In the genomic region with DNA sequence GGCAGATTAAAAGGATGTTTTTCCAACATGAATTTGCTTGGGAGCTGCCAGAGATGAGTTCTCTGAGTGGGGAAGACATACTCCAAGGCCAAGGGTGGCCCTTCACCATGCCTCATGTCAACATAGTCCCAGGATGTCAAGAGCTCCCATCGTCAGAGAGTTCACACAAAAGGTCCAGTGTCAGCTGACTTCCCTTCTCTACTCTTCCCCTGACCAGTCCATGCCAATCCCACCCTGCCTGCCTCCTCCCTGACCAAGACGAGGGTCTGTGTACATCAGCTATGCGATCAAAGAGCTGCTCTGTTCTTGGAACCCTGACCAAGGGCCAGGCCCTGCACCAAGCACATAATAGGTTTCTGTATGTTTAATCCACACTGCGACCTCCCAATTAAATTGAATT, we compare ENCODE assay signal across 20 cellular contexts.
A peak's percentile ranks its signal among the peaks of the same experiment; 100 is the strongest.
DNase-seq lines count a peak whose midpoint lies in the region; ATAC-seq and TF ChIP-seq lines count a peak whose summit lies in the region.
"Had no signal": no experiment of that assay in that cellular context is flagged by ENCODE, and none has a peak within 500 bp of the region (broad histone marks: within the 10 kb centered on the region; RNA-seq: fewer than 3 reads in every experiment).

No MANE protein-coding gene starts in this region.

- BruUV-seq in MCF 10A (replicated peaks; lab: Mats Ljungman, UMichigan), result no TSS peak
- BruUV-seq in Caco-2 (replicated peaks; lab: Mats Ljungman, UMichigan), result no TSS peak

- H2BK120ac ChIP-seq in mesenchymal stem cell (ENCODE audit: low read depth, low read length), result no peak overlapping the region

- H2BK12ac ChIP-seq in mesenchymal stem cell (ENCODE audit: low read length in 2 of 2), result no peak overlapping the region

- H3K4me1 ChIP-seq in breast epithelium, result no peaks in the 10 kb centered on the region
- peaks cover 26% of the 10 kb centered on the region for H3K4me1 ChIP-seq in Caco-2
- peaks cover 13% of the 10 kb centered on the region for H3K4me1 ChIP-seq in mesenchymal stem cell (ENCODE audit: control insufficient read depth, insufficient read depth, low read depth, low read length)
- H3K4me1 ChIP-seq: BE2C had no signal

- no peak for TF ChIP-seq POLR2A in breast epithelium (IDR thresholded peaks at IDR 0.05)

- ATAC-seq in HG02885 (IDR thresholded peaks at IDR 0.05; ENCODE audit: poor library complexity, unreplicated experiment), result no peak
- ATAC-seq: HCT116 had no signal

- H3K27ac Mint-ChIP-seq in MCF 10A (ENCODE audit: low read depth, unreplicated experiment), result peak overlapping the region; percentile 20
- H3K27ac Mint-ChIP-seq in Caco-2 (ENCODE audit: unreplicated experiment), result peak overlapping the region; percentile 70
- H3K27ac Mint-ChIP-seq: CD4-positive, alpha-beta T cell had no signal

- H3K27ac ChIP-seq in breast epithelium (no peak overlapping the region), angular gyrus (ENCODE audit: low read depth, low read length) (peak overlapping the region; percentile 23), mesenchymal stem cell (ENCODE audit: low read length, poor library complexity, severe bottlenecking) (no peak overlapping the region)
- H3K27ac ChIP-seq: RWPE1 had no signal

- TF ChIP-seq CTCF in MCF 10A (IDR thresholded peaks at IDR 0.05; ENCODE audit: unreplicated experiment) (no peak), breast epithelium (IDR thresholded peaks at IDR 0.05) (no peak), Caco-2 (IDR thresholded peaks at IDR 0.05; ENCODE audit: insufficient read depth in 1 of 2, low read depth in 1 of 2, low read length in 1 of 2, severe bottlenecking in 1 of 2, unreplicated experiment in 1 of 2) (no peak)

- H3K27me3 Mint-ChIP-seq in MCF 10A (ENCODE audit: insufficient read depth, unreplicated experiment), result no peaks in the 10 kb centered on the region
- no peaks in the 10 kb centered on the region for H3K27me3 Mint-ChIP-seq in Caco-2 (ENCODE audit: insufficient read depth, unreplicated experiment)
- H3K27me3 Mint-ChIP-seq: CD4-positive, alpha-beta T cell had no signal

- H3K4me1 Mint-ChIP-seq in MCF 10A (ENCODE audit: insufficient read depth, unreplicated experiment) (peaks cover 18% of the 10 kb centered on the region), Caco-2 (ENCODE audit: low read depth, unreplicated experiment) (peaks cover 18% of the 10 kb centered on the region)

- H3K36me3 ChIP-seq in breast epithelium (no peaks in the 10 kb centered on the region), Caco-2 (ENCODE audit: control insufficient read depth, insufficient read depth, low read length) (no peaks in the 10 kb centered on the region), mesenchymal stem cell (ENCODE audit: control insufficient read depth in 1 of 2, insufficient read depth in 2 of 2, low read depth in 1 of 2, low read length in 2 of 2) (no peaks in the 10 kb centered on the region)
- H3K36me3 ChIP-seq: BE2C had no signal

- H4K91ac ChIP-seq in mesenchymal stem cell (ENCODE audit: low read length), result no peak overlapping the region

- no peak overlapping the region for H3K9ac ChIP-seq in mesenchymal stem cell (ENCODE audit: low read length)

- H2BK5ac ChIP-seq in mesenchymal stem cell (ENCODE audit: low read depth, low read length, poor library complexity, severe bottlenecking), result no peak overlapping the region

- H3K36me3 Mint-ChIP-seq in MCF 10A (ENCODE audit: insufficient read depth, unreplicated experiment), result no peaks in the 10 kb centered on the region
- no peaks in the 10 kb centered on the region for H3K36me3 Mint-ChIP-seq in Caco-2 (ENCODE audit: insufficient read depth, unreplicated experiment)

- H3K27me3 ChIP-seq in breast epithelium (no peaks in the 10 kb centered on the region), Caco-2 (replicated peaks; ENCODE audit: control insufficient read depth, insufficient read depth, low read length) (no peaks in the 10 kb centered on the region), mesenchymal stem cell (ENCODE audit: control insufficient read depth in 1 of 2, insufficient read depth in 1 of 2, low read length in 2 of 2) (no peaks in the 10 kb centered on the region)
- H3K27me3 ChIP-seq: BE2C had no signal

- no peak overlapping the region for H4K8ac ChIP-seq in mesenchymal stem cell (ENCODE audit: low read length)

- CTCF ChIA-PET in MCF 10A (lab: Yijun Ruan, JAX), result interaction anchor here (0.6 to 1.2 kb wide), 2 partner anchors 14 to 666 kb away, joined by 3 read pairs; no protein-coding TSS in a partner anchor
- CTCF ChIA-PET in Caco-2 (lab: Charles Lee), result no interaction called here

- H3K4me3 Mint-ChIP-seq in MCF 10A (ENCODE audit: unreplicated experiment) (no peak overlapping the region), Caco-2 (ENCODE audit: unreplicated experiment) (no peak overlapping the region)
- H3K4me3 Mint-ChIP-seq: CD4-positive, alpha-beta T cell had no signal

- WGBS in mesenchymal stem cell, result 78% methylated on average over 3 of the region's 4 CpGs

- no peak overlapping the region for H2BK15ac ChIP-seq in mesenchymal stem cell (ENCODE audit: low read depth, poor library complexity, severe bottlenecking)

- no peak overlapping the region for H3K18ac ChIP-seq in mesenchymal stem cell (ENCODE audit: low read depth in 1 of 2, low read length in 2 of 2)

- H3K4me3 ChIP-seq in breast epithelium (no peak overlapping the region), Caco-2 (ENCODE audit: low read depth, low read length) (no peak overlapping the region), mesenchymal stem cell (ENCODE audit: insufficient read depth in 1 of 2, low read depth in 1 of 2, low read length in 2 of 2) (no peak overlapping the region)

- H3K14ac ChIP-seq in mesenchymal stem cell (ENCODE audit: low read length in 2 of 2), result no peak overlapping the region

- POLR2A ChIA-PET in MCF 10A (lab: Yijun Ruan, JAX), result interaction anchor here (0.6 to 1.6 kb wide), 3 partner anchors 9 to 76 kb away, joined by 3 to 7 read pairs (median 3); no protein-coding TSS in a partner anchor
- POLR2A ChIA-PET in Caco-2 (lab: Charles Lee), result no interaction called here

- H3K23ac ChIP-seq in mesenchymal stem cell (ENCODE audit: low read length in 2 of 2), result no peak overlapping the region

- H3K9me3 ChIP-seq in breast epithelium, result no peaks in the 10 kb centered on the region
- peaks cover 4% of the 10 kb centered on the region; the same call in 1 of the 2 replicates for H3K9me3 ChIP-seq in Caco-2
- peaks cover 6% of the 10 kb centered on the region for H3K9me3 ChIP-seq in mesenchymal stem cell (ENCODE audit: control insufficient read depth, low read length)
- H3K9me3 ChIP-seq: BE2C had no signal

- no peak overlapping the region for H2AFZ ChIP-seq in mesenchymal stem cell (ENCODE audit: low read depth, low read length)

- intact Hi-C loops in MCF 10A (cut with micrococcal nuclease) (no loop called here), breast epithelium (cut with DNase I; ENCODE audit: low total_unique reads) (no loop called here), Caco-2 (cut with micrococcal nuclease; ENCODE audit: unreplicated experiment) (no loop called here)

- no peaks in the 10 kb centered on the region for H3K79me1 ChIP-seq in mesenchymal stem cell (replicated peaks; ENCODE audit: low read length, poor library complexity, severe bottlenecking)

- H3K9me3 Mint-ChIP-seq in MCF 10A (ENCODE audit: unreplicated experiment), result no peaks in the 10 kb centered on the region
- no peaks in the 10 kb centered on the region for H3K9me3 Mint-ChIP-seq in Caco-2 (ENCODE audit: unreplicated experiment)
- H3K9me3 Mint-ChIP-seq: CD4-positive, alpha-beta T cell had no signal

- peak overlapping the region; percentile 0 for H2AK5ac ChIP-seq in mesenchymal stem cell (ENCODE audit: low read length, severe bottlenecking)

- in situ Hi-C loops in ACHN (cut with HindIII; ENCODE audit: low pct_ligation_motif_present, low pct_unique_long_range_greater_than_20kb, low sequenced_read_pairs), result no loop called here

- DNase-seq in MCF 10A (ENCODE audit: unreplicated experiment) (no peak), breast epithelium (ENCODE audit: low spot score in 2 of 2) (no peak), Caco-2 (no peak), mesenchymal stem cell (no peak), ACHN (no peak), NOMO-1 treated with DMSO at 0.1 percent for 48 hours (lab: John Stamatoyannopoulos, UW; ENCODE audit: unreplicated experiment) (no peak)
- DNase-seq: BE2C; CD4-positive, alpha-beta T cell; DMS53; GOT3; NCI-H1092 treated with DMSO at 0.1 percent for 48 hours; NCI-H146; NCI-H2081 treated with DMSO at 0.1 percent for 48 hours; NCI-H2227 treated with DMSO at 0.1 percent for 48 hours; NCI-H510A treated with DMSO at 0.1 percent for 48 hours; NCI-H774 had no signal

- H3K4me2 ChIP-seq in mesenchymal stem cell (ENCODE audit: low read length, poor library complexity, severe bottlenecking), result no peak overlapping the region

- no peak overlapping the region for H3K4ac ChIP-seq in mesenchymal stem cell (ENCODE audit: low read depth in 1 of 2, low read length in 2 of 2)
